13 cellular contexts compared by ENCODE assay signal in genomic region chr21:32768530-32768929, GRCh38. TPM values are rescaled to one million over a fixed set of nuclear protein-coding genes. Genes with fewer than 3 reads are reported as not detected.
A peak's percentile ranks its signal among the peaks of the same experiment; 100 is the strongest.
DNase-seq lines count a peak whose midpoint lies in the region; ATAC-seq and TF ChIP-seq lines count a peak whose summit lies in the region.
"Had no signal": no experiment of that assay in that cellular context is flagged by ENCODE, and none has a peak within 500 bp of the region (broad histone marks: within the 10 kb centered on the region; RNA-seq: fewer than 3 reads in every experiment).

No MANE protein-coding gene starts in this region.

- peaks cover 54% of the 10 kb centered on the region for H3K4me1 Mint-ChIP-seq in activated CD4-positive, alpha-beta T cell treated with anti-CD3 and anti-CD28 coated beads, Interleukin-2, amount 10 ng/mL, durations not matched to agents 24 days and 14 days
- peaks cover 78% of the 10 kb centered on the region for H3K4me1 Mint-ChIP-seq in activated naive CD8-positive, alpha-beta T cell treated with anti-CD3 and anti-CD28 coated beads, Interleukin-2, amount 50 U/mL, for 24 hours

- H3K4me3 Mint-ChIP-seq in activated CD4-positive, alpha-beta T cell treated with anti-CD3 and anti-CD28 coated beads, Interleukin-2, amount 10 ng/mL, durations not matched to agents 24 days and 14 days: peak overlapping the region; percentile 99
- H3K4me3 Mint-ChIP-seq in activated naive CD8-positive, alpha-beta T cell treated with anti-CD3 and anti-CD28 coated beads, Interleukin-2, amount 50 U/mL, for 24 hours: peak overlapping the region; percentile 98
- H3K4me3 Mint-ChIP-seq: dendritic cell treated with granulocyte-macrophage colony-stimulating factor and Interleukin-4, amounts not matched to agents 40 ng/mL and 50 ng/mL, for 4 days had no signal

- H3K9me3 ChIP-seq in neutrophil: no peaks in the 10 kb centered on the region
- no peaks in the 10 kb centered on the region for H3K9me3 ChIP-seq in suprapubic skin

- intact Hi-C loops in activated CD4-positive, alpha-beta T cell treated with anti-CD3 and anti-CD28 coated beads, Interleukin-2, amount 10 ng/mL, durations not matched to agents 24 days and 14 days (cut with micrococcal nuclease): no loop called here

- peaks cover 3% of the 10 kb centered on the region for H3K27me3 Mint-ChIP-seq in activated CD4-positive, alpha-beta T cell treated with anti-CD3 and anti-CD28 coated beads, Interleukin-2, amount 10 ng/mL, durations not matched to agents 24 days and 14 days
- peaks cover 5% of the 10 kb centered on the region for H3K27me3 Mint-ChIP-seq in activated naive CD8-positive, alpha-beta T cell treated with anti-CD3 and anti-CD28 coated beads, Interleukin-2, amount 50 U/mL, for 24 hours
- H3K27me3 Mint-ChIP-seq: dendritic cell treated with granulocyte-macrophage colony-stimulating factor and Interleukin-4, amounts not matched to agents 40 ng/mL and 50 ng/mL, for 4 days had no signal

- H3K27me3 ChIP-seq in neutrophil (no peaks in the 10 kb centered on the region), suprapubic skin (no peaks in the 10 kb centered on the region)
- H3K27me3 ChIP-seq: foreskin keratinocyte had no signal

- peaks cover 60% of the 10 kb centered on the region for H3K36me3 Mint-ChIP-seq in activated CD4-positive, alpha-beta T cell treated with anti-CD3 and anti-CD28 coated beads, Interleukin-2, amount 10 ng/mL, durations not matched to agents 24 days and 14 days (ENCODE audit: low read depth)
- H3K36me3 Mint-ChIP-seq in activated naive CD8-positive, alpha-beta T cell treated with anti-CD3 and anti-CD28 coated beads, Interleukin-2, amount 50 U/mL, for 24 hours (ENCODE audit: low read depth): peaks cover 70% of the 10 kb centered on the region

- DNase-seq in activated CD4-positive, alpha-beta T cell treated with anti-CD3 and anti-CD28 coated beads, Interleukin-2, amount 10 ng/mL, durations not matched to agents 24 days and 14 days: no peak
- no peak for DNase-seq in activated CD4-positive, alpha-beta T cell treated with anti-CD3 and anti-CD28 coated beads, Interleukin-2, amount 50 U/mL, for 4 hours
- peak; percentile 25 to 55 for DNase-seq in NCI-H446 (lab: John Stamatoyannopoulos, UW)
- DNase-seq in activated naive CD8-positive, alpha-beta T cell treated with anti-CD3 and anti-CD28 coated beads, Interleukin-2, amount 50 U/mL, for 24 hours: no peak
- DNase-seq in NCI-H187 (lab: John Stamatoyannopoulos, UW): no peak
- DNase-seq in suprapubic skin (ENCODE audit: low spot score in 2 of 2): no peak
- DNase-seq: activated naive CD4-positive, alpha-beta T cell treated with anti-CD3 and anti-CD28 coated beads, Interleukin-2, amount 50 U/mL, for 16 hours; foreskin keratinocyte; kidney glomerular epithelial cell had no signal

- no peak for TF ChIP-seq EP300 in suprapubic skin (IDR thresholded peaks at IDR 0.05)

- peaks cover 2% of the 10 kb centered on the region for H3K36me3 ChIP-seq in neutrophil
- H3K36me3 ChIP-seq in suprapubic skin: peaks cover 7% of the 10 kb centered on the region

- no peak overlapping the region for H3K27ac Mint-ChIP-seq in activated CD4-positive, alpha-beta T cell treated with anti-CD3 and anti-CD28 coated beads, Interleukin-2, amount 10 ng/mL, durations not matched to agents 24 days and 14 days
- H3K27ac Mint-ChIP-seq in activated naive CD8-positive, alpha-beta T cell treated with anti-CD3 and anti-CD28 coated beads, Interleukin-2, amount 50 U/mL, for 24 hours: peak overlapping the region; percentile 25
- H3K27ac Mint-ChIP-seq: dendritic cell treated with granulocyte-macrophage colony-stimulating factor and Interleukin-4, amounts not matched to agents 40 ng/mL and 50 ng/mL, for 4 days had no signal

- H3K9me3 Mint-ChIP-seq in activated CD4-positive, alpha-beta T cell treated with anti-CD3 and anti-CD28 coated beads, Interleukin-2, amount 10 ng/mL, durations not matched to agents 24 days and 14 days: peaks cover 3% of the 10 kb centered on the region
- H3K9me3 Mint-ChIP-seq in activated naive CD8-positive, alpha-beta T cell treated with anti-CD3 and anti-CD28 coated beads, Interleukin-2, amount 50 U/mL, for 24 hours: peaks cover 10% of the 10 kb centered on the region
- H3K9me3 Mint-ChIP-seq: dendritic cell treated with granulocyte-macrophage colony-stimulating factor and Interleukin-4, amounts not matched to agents 40 ng/mL and 50 ng/mL, for 4 days had no signal

- TF ChIP-seq CTCF in neutrophil (IDR thresholded peaks at IDR 0.05) (no peak), suprapubic skin (IDR thresholded peaks at IDR 0.05) (no peak)

- H3K27ac ChIP-seq in neutrophil (peak overlapping the region; percentile 92), suprapubic skin (no peak overlapping the region)
- H3K27ac ChIP-seq: foreskin keratinocyte, RWPE1 had no signal

- H3K4me1 ChIP-seq in neutrophil (ENCODE audit: control insufficient read depth in 1 of 2, insufficient read depth in 1 of 2, low read depth in 1 of 2, low read length in 1 of 2) (peaks cover 50 to 59% of the 10 kb centered on the region in 2 experiments), suprapubic skin (peaks cover 37% of the 10 kb centered on the region)

- TF ChIP-seq POLR2A in suprapubic skin (IDR thresholded peaks at IDR 0.05): no peak

- ATAC-seq in activated naive CD8-positive, alpha-beta T cell treated with anti-CD3 and anti-CD28 coated beads, Interleukin-2, amount 50 U/mL, for 24 hours: no peak
- no peak for ATAC-seq in GM18520 (IDR thresholded peaks at IDR 0.05; ENCODE audit: unreplicated experiment)
- ATAC-seq: foreskin keratinocyte had no signal

- WGBS in suprapubic skin: 51% methylated on average over 3 of the region's 3 CpGs

- H3K4me3 ChIP-seq in neutrophil (ENCODE audit: low read depth in 1 of 2, low read length in 1 of 2) (no peak overlapping the region), suprapubic skin (no peak overlapping the region)

RNA-seq across cellular contexts. Expression of gene PAXBP1, which starts 3.0 kb away (rescaled TPM):
- 60.5 and 65.4 TPM in 2 replicates for total RNA-seq in activated CD4-positive, alpha-beta T cell treated with anti-CD3 and anti-CD28 coated beads, Interleukin-2, amount 10 ng/mL, durations not matched to agents 24 days and 14 days
- 100 to 1,000 TPM in 1 of 4 donors, 10 to 100 TPM in 3; 24.6 to 116 (median 29.3) TPM for total RNA-seq in suprapubic skin

RNA-seq across cellular contexts. Expression of gene SYNJ1, which starts 40.7 kb away (rescaled TPM):
- total RNA-seq in activated CD4-positive, alpha-beta T cell treated with anti-CD3 and anti-CD28 coated beads, Interleukin-2, amount 10 ng/mL, durations not matched to agents 24 days and 14 days: 11.3 and 12.6 TPM in 2 replicates
- 10 to 100 TPM in 1 of 4 donors, 1 to 10 TPM in 3; 4.3 to 20.3 (median 9.6) TPM for total RNA-seq in suprapubic skin

Comparison
In these comparisons a context has a peak if more than half of its experiments do, and no peak if none do; other contexts are left out.
1. DNase-seq: peak in NCI-H446 (2 of 2); none in activated CD4-positive, alpha-beta T cell treated with anti-CD3 and anti-CD28 coated beads, Interleukin-2, amount 10 ng/mL, durations not matched to agents 24 days and 14 days (single experiment), activated CD4-positive, alpha-beta T cell treated with anti-CD3 and anti-CD28 coated beads, Interleukin-2, amount 50 U/mL, for 4 hours (0 of 2), activated naive CD8-positive, alpha-beta T cell treated with anti-CD3 and anti-CD28 coated beads, Interleukin-2, amount 50 U/mL, for 24 hours (single experiment), NCI-H187 (0 of 2) and suprapubic skin (0 of 2).